ENCODE assay signal across 8 cellular contexts in genomic region chr16:89701425-89702406, GRCh38.
DNase-seq lines count a peak whose midpoint lies in the region; ATAC-seq and TF ChIP-seq lines count a peak whose summit lies in the region.

SPATA2L (minus strand) TSS chr16:89701705; CDS start chr16:89701232, 473 bp downstream.

- ATAC-seq in GM19025 (IDR thresholded peaks at IDR 0.05; ENCODE audit: low read depth, unreplicated experiment) (peak; percentile 64), HG03196 (IDR thresholded peaks at IDR 0.05; ENCODE audit: unreplicated experiment) (peak; percentile 55)

- TF ChIP-seq CTCF in choroid plexus epithelial cell (conservative IDR thresholded peaks at IDR 0.05; ENCODE audit: low read depth, low read length): peak; percentile 26

- peak within 1 kb of the TSS; percentile 82 for H3K4me3 ChIP-seq in choroid plexus epithelial cell (ENCODE audit: low read depth, low read length)

- DNase-seq in Ammon's horn (ENCODE audit: low spot score) (peak; percentile 88), NCI-H446 treated with DMSO at 0.1 percent for 48 hours (lab: John Stamatoyannopoulos, UW) (peak; percentile 29), choroid plexus epithelial cell (ENCODE audit: low read depth) (peak; percentile 93), kidney tubule cell (ENCODE audit: low spot score) (peak; percentile 96)
- peak; percentile 97 for DNase-seq in activated CD4-positive, alpha-beta T cell treated with anti-CD3 and anti-CD28 coated beads for 1 hour
- DNase-seq in stimulated activated CD4-positive, alpha-beta T cell treated with anti-CD3 and anti-CD28 coated beads, Interleukin-1b, Interleukin-23, amount 100 ng/mL, for 24 hours (ENCODE audit: low read depth in 4 of 4, low spot score in 1 of 4): peak; percentile 94 to 95 (median 95)

Comparison
In these comparisons a context has a peak if more than half of its experiments do, and no peak if none do; other contexts are left out.
1. Peak in every context shown above with its lines: DNase-seq, ATAC-seq and H3K4me3 ChIP-seq.
2. DNase-seq: peak in every context shown above with its lines; median percentile 97 in activated CD4-positive, alpha-beta T cell treated with anti-CD3 and anti-CD28 coated beads for 1 hour; 96 in kidney tubule cell; 95 in stimulated activated CD4-positive, alpha-beta T cell treated with anti-CD3 and anti-CD28 coated beads, Interleukin-1b, Interleukin-23, amount 100 ng/mL, for 24 hours; 93 in choroid plexus epithelial cell; 88 in Ammon's horn; 29 in NCI-H446 treated with DMSO at 0.1 percent for 48 hours.